Comparison of ENCODE assay signal across 30 cellular contexts in the genomic region with DNA sequence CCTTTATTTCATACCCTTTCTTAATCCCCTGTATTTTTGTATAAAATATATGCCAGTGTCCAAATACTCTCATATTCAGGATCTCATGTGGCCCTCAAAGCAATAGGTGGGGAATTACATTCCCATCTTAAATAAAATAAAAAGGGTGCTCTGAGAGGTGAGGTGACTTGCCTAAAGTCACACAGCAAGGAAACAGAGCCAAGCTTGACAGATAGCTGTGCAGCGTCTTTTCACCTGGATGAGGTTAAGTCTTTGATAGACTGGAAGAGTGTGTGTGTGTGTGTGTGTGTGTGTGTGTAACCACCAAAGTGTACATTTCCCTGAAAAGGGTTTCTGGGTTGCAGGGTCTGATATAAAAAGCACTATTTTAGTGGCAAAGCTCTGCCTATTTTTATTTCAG. TPM values are rescaled to one million over a fixed set of nuclear protein-coding genes. Genes with fewer than 3 reads are reported as not detected.
"Had no signal": no experiment of that assay in that cellular context is flagged by ENCODE, and none has a peak within 500 bp of the region (broad histone marks: within the 10 kb centered on the region; RNA-seq: fewer than 3 reads in every experiment).

No MANE protein-coding gene starts in this region.

- H3K4me3 ChIP-seq: gastroesophageal sphincter, left lung, lower lobe of right lung, pancreas, psoas muscle, sigmoid colon, spleen, testis, transverse colon, uterus had no signal

- H3K27ac Mint-ChIP-seq: activated CD4-positive, alpha-beta memory T cell treated with anti-CD3 and anti-CD28 coated beads for 36 hours; activated CD4-positive, alpha-beta T cell treated with anti-CD3 and anti-CD28 coated beads, Interleukin-2, amount 10 ng/mL, durations not matched to agents 24 days and 14 days; activated naive CD4-positive, alpha-beta T cell treated with anti-CD3 and anti-CD28 coated beads, Interleukin-2, amount 10 ng/mL, durations not matched to agents 7 days and 5 days; activated naive CD8-positive, alpha-beta T cell treated with anti-CD3 and anti-CD28 coated beads, Interleukin-2, amount 10 ng/mL, durations not matched to agents 7 days and 5 days; activated T-helper 1 cell treated with anti-CD3 and anti-CD28 coated beads, Interleukin-12 subunit alpha, Interleukin-12 subunit beta, Interleukin-2, Interleukin-4 antibody, amounts not matched to agents 30 ng/mL and 10 ng/mL and 1 ng/mL, durations not matched to agents 14 hours and 24 hours and 36 hours; immature natural killer cell; naive B cell; T-helper 17 cell had no signal

- ATAC-seq: gastroesophageal sphincter; stimulated activated naive CD8-positive, alpha-beta T cell treated with anti-CD3 and anti-CD28 coated beads, Interleukin-15, Interleukin-2, amounts not matched to agents 100 U/mL and 50 U/mL, for 24 hours; T-helper 17 cell had no signal

- H3K36me3 Mint-ChIP-seq: activated CD4-positive, alpha-beta memory T cell treated with anti-CD3 and anti-CD28 coated beads for 36 hours; activated naive CD8-positive, alpha-beta T cell treated with anti-CD3 and anti-CD28 coated beads, Interleukin-2, amount 10 ng/mL, durations not matched to agents 7 days and 5 days had no signal

- H3K4me3 Mint-ChIP-seq: activated CD4-positive, alpha-beta memory T cell treated with anti-CD3 and anti-CD28 coated beads for 36 hours; activated CD4-positive, alpha-beta T cell treated with anti-CD3 and anti-CD28 coated beads, Interleukin-2, amount 10 ng/mL, durations not matched to agents 24 days and 14 days; activated naive CD4-positive, alpha-beta T cell treated with anti-CD3 and anti-CD28 coated beads, Interleukin-2, amount 10 ng/mL, durations not matched to agents 7 days and 5 days; activated naive CD8-positive, alpha-beta T cell treated with anti-CD3 and anti-CD28 coated beads, Interleukin-2, amount 10 ng/mL, durations not matched to agents 7 days and 5 days; activated T-helper 1 cell treated with anti-CD3 and anti-CD28 coated beads, Interleukin-12 subunit alpha, Interleukin-12 subunit beta, Interleukin-2, Interleukin-4 antibody, amounts not matched to agents 30 ng/mL and 10 ng/mL and 1 ng/mL, durations not matched to agents 14 hours and 24 hours and 36 hours; immature natural killer cell; naive B cell; T-helper 17 cell had no signal

- H3K4me1 ChIP-seq: left lung, psoas muscle had no signal

- H3K27ac ChIP-seq: gastroesophageal sphincter, left lung, lower lobe of right lung, pancreas, psoas muscle, sigmoid colon, spleen, testis, transverse colon, uterus had no signal

- H3K27me3 ChIP-seq: testis had no signal

- DNase-seq: activated CD4-positive, alpha-beta memory T cell treated with anti-CD3 and anti-CD28 coated beads for 36 hours; activated CD4-positive, alpha-beta T cell treated with anti-CD3 and anti-CD28 coated beads, Interleukin-2, amount 10 ng/mL, durations not matched to agents 24 days and 14 days; activated CD4-positive, CD25-positive, alpha-beta regulatory T cell treated with anti-CD3 and anti-CD28 coated beads, Interleukin-2, amount 50 U/mL, for 72 hours; activated CD8-positive, alpha-beta memory T cell treated with anti-CD3 and anti-CD28 coated beads, Interleukin-2, amount 50 U/mL, for 4 hours; activated effector memory CD4-positive, alpha-beta T cell treated with anti-CD3 and anti-CD28 coated beads, Interleukin-2, amount 50 U/mL, for 16 hours; activated naive CD4-positive, alpha-beta T cell treated with anti-CD3 and anti-CD28 coated beads, Interleukin-2, amount 10 ng/mL, durations not matched to agents 7 days and 5 days; activated naive CD8-positive, alpha-beta T cell treated with anti-CD3 and anti-CD28 coated beads, Interleukin-2, amount 10 ng/mL, durations not matched to agents 7 days and 5 days; activated T-cell treated with anti-CD3 and anti-CD28 coated beads, Interleukin-2, amount 50 U/mL, for 1 hour; cortex of kidney; hippocampal formation; immature natural killer cell; kidney glomerular epithelial cell; left lung; lower lobe of right lung; naive B cell; psoas muscle; sigmoid colon; spleen; stimulated activated naive CD8-positive, alpha-beta T cell treated with anti-CD3 and anti-CD28 coated beads, Interleukin-15, Interleukin-2, amounts not matched to agents 100 U/mL and 50 U/mL, for 24 hours; T-helper 17 cell; T1000; testis; transverse colon; uterus had no signal

- H3K9me3 Mint-ChIP-seq: activated CD4-positive, alpha-beta memory T cell treated with anti-CD3 and anti-CD28 coated beads for 36 hours; activated CD4-positive, alpha-beta T cell treated with anti-CD3 and anti-CD28 coated beads, Interleukin-2, amount 10 ng/mL, durations not matched to agents 24 days and 14 days; activated T-helper 1 cell treated with anti-CD3 and anti-CD28 coated beads, Interleukin-12 subunit alpha, Interleukin-12 subunit beta, Interleukin-2, Interleukin-4 antibody, amounts not matched to agents 30 ng/mL and 10 ng/mL and 1 ng/mL, durations not matched to agents 14 hours and 24 hours and 36 hours had no signal

- H3K9me3 ChIP-seq: gastroesophageal sphincter, left lung, lower lobe of right lung, pancreas, psoas muscle, sigmoid colon, spleen, testis, transverse colon, uterus had no signal

- H3K36me3 ChIP-seq: gastroesophageal sphincter, left lung, lower lobe of right lung, pancreas, sigmoid colon, spleen, transverse colon, uterus had no signal

- H3K4me1 Mint-ChIP-seq: activated CD4-positive, alpha-beta T cell treated with anti-CD3 and anti-CD28 coated beads, Interleukin-2, amount 10 ng/mL, durations not matched to agents 24 days and 14 days; activated naive CD4-positive, alpha-beta T cell treated with anti-CD3 and anti-CD28 coated beads, Interleukin-2, amount 10 ng/mL, durations not matched to agents 7 days and 5 days; activated naive CD8-positive, alpha-beta T cell treated with anti-CD3 and anti-CD28 coated beads, Interleukin-2, amount 10 ng/mL, durations not matched to agents 7 days and 5 days; immature natural killer cell had no signal

RNA-seq across cellular contexts. Expression of a gene that starts 12.4 kb away (rescaled TPM):
- total RNA-seq: activated CD4-positive, alpha-beta memory T cell treated with anti-CD3 and anti-CD28 coated beads for 36 hours; activated CD4-positive, alpha-beta T cell treated with anti-CD3 and anti-CD28 coated beads, Interleukin-2, amount 10 ng/mL, durations not matched to agents 24 days and 14 days; activated CD8-positive, alpha-beta memory T cell treated with anti-CD3 and anti-CD28 coated beads for 36 hours; activated naive CD8-positive, alpha-beta T cell treated with anti-CD3 and anti-CD28 coated beads, Interleukin-2, amount 10 ng/mL, durations not matched to agents 7 days and 5 days; activated T-helper 1 cell treated with anti-CD3 and anti-CD28 coated beads, Interleukin-12 subunit alpha, Interleukin-12 subunit beta, Interleukin-2, Interleukin-4 antibody, amounts not matched to agents 30 ng/mL and 10 ng/mL and 1 ng/mL, durations not matched to agents 14 hours and 24 hours and 36 hours; endothelial cell of umbilical vein had no signal
- polyA plus RNA-seq: endothelial cell of umbilical vein, immature natural killer cell, neural cell had no signal
